11 cellular contexts compared by ENCODE assay signal in the genomic region with DNA sequence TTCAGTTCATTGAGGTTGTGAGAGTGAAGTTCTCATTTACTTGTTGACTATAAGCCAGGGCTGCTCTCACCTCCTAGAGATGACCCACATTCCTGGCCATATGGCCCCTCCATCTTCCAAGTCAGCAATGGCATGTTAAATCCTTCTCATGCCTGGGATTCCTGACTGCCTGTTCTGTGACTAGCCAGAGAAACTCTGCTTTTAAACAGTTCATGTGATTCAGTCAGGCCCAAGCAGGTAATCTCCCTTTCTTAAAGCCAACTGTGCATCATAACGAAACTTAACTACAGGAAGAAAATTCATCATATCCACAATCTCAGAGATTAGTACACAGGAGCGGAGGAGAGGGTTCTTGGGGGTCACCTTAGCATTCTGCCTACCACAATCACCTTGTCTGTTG. TPM values are rescaled to one million over a fixed set of nuclear protein-coding genes. Genes with fewer than 3 reads are reported as not detected.
A peak's percentile ranks its signal among the peaks of the same experiment; 100 is the strongest.
DNase-seq lines count a peak whose midpoint lies in the region; ATAC-seq and TF ChIP-seq lines count a peak whose summit lies in the region.
"Had no signal": no experiment of that assay in that cellular context is flagged by ENCODE, and none has a peak within 500 bp of the region (broad histone marks: within the 10 kb centered on the region; RNA-seq: fewer than 3 reads in every experiment).

No MANE protein-coding gene starts in this region.

- H3K27ac ChIP-seq in osteoblast (ENCODE audit: low read depth, low read length) (no peak overlapping the region), upper lobe of right lung (no peak overlapping the region), sigmoid colon (no peak overlapping the region)
- H3K27ac ChIP-seq: 22Rv1, epithelial cell of prostate had no signal

- no peaks in the 10 kb centered on the region for H3K9me3 ChIP-seq in osteoblast (ENCODE audit: low read depth, low read length)
- H3K9me3 ChIP-seq in upper lobe of right lung = no peaks in the 10 kb centered on the region
- H3K9me3 ChIP-seq in sigmoid colon = no peaks in the 10 kb centered on the region

- H3K4me3 Mint-ChIP-seq in activated CD4-positive, alpha-beta T cell treated with anti-CD3 and anti-CD28 coated beads for 36 hours = peak overlapping the region; percentile 12
- peak overlapping the region; percentile 77 for H3K4me3 Mint-ChIP-seq in activated T-helper 1 cell treated with anti-CD3 and anti-CD28 coated beads, Interleukin-12 subunit alpha, Interleukin-12 subunit beta, Interleukin-2, Interleukin-4 antibody, amounts not matched to agents 30 ng/mL and 10 ng/mL and 1 ng/mL, durations not matched to agents 14 hours and 24 hours and 36 hours

- no peak overlapping the region for H2AFZ ChIP-seq in osteoblast (ENCODE audit: low read length)

- no peaks in the 10 kb centered on the region for H4K20me1 ChIP-seq in osteoblast (ENCODE audit: insufficient read depth, low read length)

- ATAC-seq in activated CD4-positive, alpha-beta T cell treated with anti-CD3 and anti-CD28 coated beads for 36 hours = peak; percentile 30
- ATAC-seq in HG02759 (IDR thresholded peaks at IDR 0.05; ENCODE audit: unreplicated experiment) (peak; percentile 13), left colon (no peak), upper lobe of right lung (no peak)

- intact Hi-C loops in activated CD4-positive, alpha-beta T cell treated with anti-CD3 and anti-CD28 coated beads for 36 hours (cut with DNase I, micrococcal nuclease) = no loop called here
- intact Hi-C loops in activated T-helper 1 cell treated with anti-CD3 and anti-CD28 coated beads, Interleukin-12 subunit alpha, Interleukin-12 subunit beta, Interleukin-2, Interleukin-4 antibody, amounts not matched to agents 30 ng/mL and 10 ng/mL and 1 ng/mL, durations not matched to agents 14 hours and 24 hours and 36 hours (cut with micrococcal nuclease) = no loop called here
- intact Hi-C loops in left colon (cut with DNase I, micrococcal nuclease) = no loop called here
- intact Hi-C loops in upper lobe of right lung (cut with DNase I) = no loop called here
- intact Hi-C loops in sigmoid colon (cut with DNase I) = no loop called here

- CTCF ChIA-PET in activated CD4-positive, alpha-beta T cell treated with anti-CD3 and anti-CD28 coated beads for 36 hours (lab: Charles Lee) = interaction anchor here (0.7 kb wide), 1 partner anchor 10 kb away, joined by 3 read pairs; no protein-coding TSS in a partner anchor

- H3K79me2 ChIP-seq in osteoblast (ENCODE audit: insufficient read depth, low read length) = peaks cover 25% of the 10 kb centered on the region

- H3K4me3 ChIP-seq in osteoblast (ENCODE audit: insufficient read depth, low read length) (no peak overlapping the region), upper lobe of right lung (no peak overlapping the region), sigmoid colon (no peak overlapping the region)

- no peaks in the 10 kb centered on the region for H3K9me3 Mint-ChIP-seq in activated CD4-positive, alpha-beta T cell treated with anti-CD3 and anti-CD28 coated beads for 36 hours (ENCODE audit: low read depth)
- no peaks in the 10 kb centered on the region for H3K9me3 Mint-ChIP-seq in activated T-helper 1 cell treated with anti-CD3 and anti-CD28 coated beads, Interleukin-12 subunit alpha, Interleukin-12 subunit beta, Interleukin-2, Interleukin-4 antibody, amounts not matched to agents 30 ng/mL and 10 ng/mL and 1 ng/mL, durations not matched to agents 14 hours and 24 hours and 36 hours

- peak; percentile 11 for DNase-seq in activated CD4-positive, alpha-beta T cell treated with anti-CD3 and anti-CD28 coated beads for 36 hours
- no peak for DNase-seq in activated CD4-positive, alpha-beta T cell treated with anti-CD3 and anti-CD28 coated beads, Interleukin-2, amount 50 U/mL, for 1 hour
- no peak for DNase-seq in activated T-helper 1 cell treated with anti-CD3 and anti-CD28 coated beads, Interleukin-12 subunit alpha, Interleukin-12 subunit beta, Interleukin-2, Interleukin-4 antibody, amounts not matched to agents 30 ng/mL and 10 ng/mL and 1 ng/mL, durations not matched to agents 14 hours and 24 hours and 36 hours (ENCODE audit: low spot score)
- DNase-seq in osteoblast (ENCODE audit: insufficient read length, low spot score, missing footprints) (peak; percentile 37), left colon (no peak), upper lobe of right lung (no peak), sigmoid colon (no peak)
- DNase-seq: KBM-7 had no signal

- no peaks in the 10 kb centered on the region for H3K36me3 ChIP-seq in osteoblast (ENCODE audit: insufficient read depth, low read length)
- H3K36me3 ChIP-seq in upper lobe of right lung = no peaks in the 10 kb centered on the region
- H3K36me3 ChIP-seq in sigmoid colon = no peaks in the 10 kb centered on the region

- peak overlapping the region; percentile 72 for H3K27ac Mint-ChIP-seq in activated CD4-positive, alpha-beta T cell treated with anti-CD3 and anti-CD28 coated beads for 36 hours
- peak overlapping the region; percentile 94 for H3K27ac Mint-ChIP-seq in activated T-helper 1 cell treated with anti-CD3 and anti-CD28 coated beads, Interleukin-12 subunit alpha, Interleukin-12 subunit beta, Interleukin-2, Interleukin-4 antibody, amounts not matched to agents 30 ng/mL and 10 ng/mL and 1 ng/mL, durations not matched to agents 14 hours and 24 hours and 36 hours

- no peaks in the 10 kb centered on the region for H3K27me3 Mint-ChIP-seq in activated CD4-positive, alpha-beta T cell treated with anti-CD3 and anti-CD28 coated beads for 36 hours
- no peaks in the 10 kb centered on the region for H3K27me3 Mint-ChIP-seq in activated T-helper 1 cell treated with anti-CD3 and anti-CD28 coated beads, Interleukin-12 subunit alpha, Interleukin-12 subunit beta, Interleukin-2, Interleukin-4 antibody, amounts not matched to agents 30 ng/mL and 10 ng/mL and 1 ng/mL, durations not matched to agents 14 hours and 24 hours and 36 hours (ENCODE audit: insufficient read depth)

- POLR2A ChIA-PET in activated CD4-positive, alpha-beta T cell treated with anti-CD3 and anti-CD28 coated beads for 36 hours (lab: Charles Lee) = interaction anchor here (1.0 kb wide), 1 partner anchor 11 kb away, joined by 3 read pairs; no protein-coding TSS in a partner anchor

- 95 to 96% methylated on average over 2 of the region's 2 CpGs for WGBS in sigmoid colon, 2 donors

- no peak for TF ChIP-seq POLR2A in sigmoid colon (IDR thresholded peaks at IDR 0.05)

- H3K27me3 ChIP-seq in osteoblast (ENCODE audit: insufficient read depth, low read length) (no peaks in the 10 kb centered on the region), upper lobe of right lung (no peaks in the 10 kb centered on the region), sigmoid colon (no peaks in the 10 kb centered on the region)

- H3K36me3 Mint-ChIP-seq in activated CD4-positive, alpha-beta T cell treated with anti-CD3 and anti-CD28 coated beads for 36 hours (ENCODE audit: low read depth) = peaks cover 1% of the 10 kb centered on the region
- H3K36me3 Mint-ChIP-seq in activated T-helper 1 cell treated with anti-CD3 and anti-CD28 coated beads, Interleukin-12 subunit alpha, Interleukin-12 subunit beta, Interleukin-2, Interleukin-4 antibody, amounts not matched to agents 30 ng/mL and 10 ng/mL and 1 ng/mL, durations not matched to agents 14 hours and 24 hours and 36 hours (ENCODE audit: low read depth) = peaks cover 55% of the 10 kb centered on the region

- no peak for TF ChIP-seq EP300 in sigmoid colon (IDR thresholded peaks at IDR 0.05)

- peaks cover 64% of the 10 kb centered on the region for H3K4me1 Mint-ChIP-seq in activated CD4-positive, alpha-beta T cell treated with anti-CD3 and anti-CD28 coated beads for 36 hours
- H3K4me1 Mint-ChIP-seq in activated T-helper 1 cell treated with anti-CD3 and anti-CD28 coated beads, Interleukin-12 subunit alpha, Interleukin-12 subunit beta, Interleukin-2, Interleukin-4 antibody, amounts not matched to agents 30 ng/mL and 10 ng/mL and 1 ng/mL, durations not matched to agents 14 hours and 24 hours and 36 hours (ENCODE audit: low read depth) = peaks cover 93% of the 10 kb centered on the region

- H3K4me1 ChIP-seq in osteoblast (ENCODE audit: insufficient read depth, low read length) (no peaks in the 10 kb centered on the region), upper lobe of right lung (no peaks in the 10 kb centered on the region), sigmoid colon (peaks cover 0 to 11% (median 4%) of the 10 kb centered on the region in 4 donors)

- TF ChIP-seq CTCF in osteoblast (IDR thresholded peaks at IDR 0.05; ENCODE audit: extremely low read depth, low read depth, low read length) = no peak
- no peak for TF ChIP-seq CTCF in upper lobe of right lung (IDR thresholded peaks at IDR 0.05)
- TF ChIP-seq CTCF in sigmoid colon (IDR thresholded peaks at IDR 0.05) = no peak

- H3K4me2 ChIP-seq in osteoblast (ENCODE audit: insufficient read depth, low read length) = no peak overlapping the region

RNA-seq across cellular contexts. Expression of gene DPP4, which starts 11.5 kb away (rescaled TPM):
- 10 to 100 TPM; 15.9 to 22.4 TPM for total RNA-seq in activated CD4-positive, alpha-beta T cell treated with anti-CD3 and anti-CD28 coated beads for 36 hours
- total RNA-seq in activated T-helper 1 cell treated with anti-CD3 and anti-CD28 coated beads, Interleukin-12 subunit alpha, Interleukin-12 subunit beta, Interleukin-2, Interleukin-4 antibody, amounts not matched to agents 30 ng/mL and 10 ng/mL and 1 ng/mL, durations not matched to agents 14 hours and 24 hours and 36 hours = 94.4 and 99.9 TPM in 2 replicates
- 192 and 256 TPM in 2 replicates for total RNA-seq in osteoblast
- total RNA-seq in left colon = 10 to 100 TPM; 14.7 to 30.1 TPM
- total RNA-seq in upper lobe of right lung = 30.7 TPM
- total RNA-seq in sigmoid colon = 10 to 100 TPM in 3 of 4 donors, 1 to 10 TPM in 1; 5.8 to 11.9 (median 11.2) TPM
- polyA plus RNA-seq in sigmoid colon = 1 to 10 TPM; 1.2 to 6.9 (median 1.4) TPM

Comparison
In these comparisons a context has a peak if more than half of its experiments do, and no peak if none do; other contexts are left out.
1. DNase-seq: peak in activated CD4-positive, alpha-beta T cell treated with anti-CD3 and anti-CD28 coated beads for 36 hours (single experiment) and osteoblast (single experiment); none in activated CD4-positive, alpha-beta T cell treated with anti-CD3 and anti-CD28 coated beads, Interleukin-2, amount 50 U/mL, for 1 hour (single experiment), activated T-helper 1 cell treated with anti-CD3 and anti-CD28 coated beads, Interleukin-12 subunit alpha, Interleukin-12 subunit beta, Interleukin-2, Interleukin-4 antibody, amounts not matched to agents 30 ng/mL and 10 ng/mL and 1 ng/mL, durations not matched to agents 14 hours and 24 hours and 36 hours (single experiment), left colon (0 of 2), upper lobe of right lung (single experiment) and sigmoid colon (single experiment).
2. ATAC-seq: peak in activated CD4-positive, alpha-beta T cell treated with anti-CD3 and anti-CD28 coated beads for 36 hours (single experiment) and HG02759 (single experiment); none in left colon (single experiment) and upper lobe of right lung (single experiment).